ENCODE assay signal across 19 cellular contexts in genomic region chrX:133305348-133305747, GRCh38.
DNase-seq lines count a peak whose midpoint lies in the region; ATAC-seq and TF ChIP-seq lines count a peak whose summit lies in the region.
"Had no signal": no experiment of that assay in that cellular context is flagged by ENCODE, and none has a peak within 500 bp of the region (broad histone marks: within the 10 kb centered on the region; RNA-seq: fewer than 3 reads in every experiment).

No MANE protein-coding gene starts in this region.

- H3K27ac ChIP-seq in H9 (ENCODE audit: insufficient read length, low read depth, low read length) (no peak overlapping the region), HUES48 (ENCODE audit: low read depth, low read length) (peak overlapping the region; percentile 2), neuronal stem cell (replicated peaks; ENCODE audit: low read length) (no peak overlapping the region)
- H3K27ac ChIP-seq: 22Rv1; A549; BLaER1 treated with 17β-estradiol and CSF1 and Interleukin-3, amounts not matched to agents 10 nM and 100 nM; C4-2B had no signal

- H3K4me3 ChIP-seq in HUES48 (ENCODE audit: low read depth, low read length), result no peak overlapping the region
- no peak overlapping the region for H3K4me3 ChIP-seq in neuronal stem cell (ENCODE audit: low read length in 2 of 2)
- H3K4me3 ChIP-seq: A549; BLaER1 treated with 17β-estradiol and CSF1 and Interleukin-3, amounts not matched to agents 10 nM and 100 nM had no signal

- no peaks in the 10 kb centered on the region for H3K4me1 Mint-ChIP-seq in activated T-cell treated with anti-CD3 and anti-CD28 coated beads, Interleukin-2, amount 50 U/mL, for 72 hours (ENCODE audit: low read depth)
- no peaks in the 10 kb centered on the region for H3K4me1 Mint-ChIP-seq in activated T-cell treated with anti-CD3 and anti-CD28 coated beads, Interleukin-2, amount 50 U/mL, for 24 hours (ENCODE audit: low read depth)
- H3K4me1 Mint-ChIP-seq in H9, result peaks cover 11 to 14% of the 10 kb centered on the region in 2 experiments; a peak in 3 of 4 replicates
- H3K4me1 Mint-ChIP-seq: B cell had no signal

- peaks cover 8% of the 10 kb centered on the region; the same call in 1 of the 2 replicates for H3K4me1 ChIP-seq in H9 (ENCODE audit: insufficient read depth, low read length)
- peaks cover 48% of the 10 kb centered on the region for H3K4me1 ChIP-seq in HUES48 (ENCODE audit: control insufficient read depth, insufficient read depth, low read length)
- peaks cover 12 to 29% of the 10 kb centered on the region in 2 donors for H3K4me1 ChIP-seq in neuronal stem cell (ENCODE audit: control insufficient read depth in 2 of 2, insufficient read depth in 1 of 2, low read depth in 1 of 2, low read length in 2 of 2)
- H3K4me1 ChIP-seq: A549; BLaER1 treated with 17β-estradiol and CSF1 and Interleukin-3, amounts not matched to agents 10 nM and 100 nM; Caco-2 had no signal

- H3K36me3 ChIP-seq in HUES48 (ENCODE audit: control insufficient read depth, insufficient read depth, low read length) (peaks cover 83% of the 10 kb centered on the region), neuronal stem cell (replicated peaks in 1 of 2; ENCODE audit: control insufficient read depth in 2 of 2, insufficient read depth in 2 of 2, low read length in 2 of 2) (peaks cover 2 to 50% of the 10 kb centered on the region in 2 donors)
- H3K36me3 ChIP-seq: BLaER1 treated with 17β-estradiol and CSF1 and Interleukin-3, amounts not matched to agents 10 nM and 100 nM had no signal

- H3K56ac ChIP-seq in H9 (ENCODE audit: insufficient read length, low read depth, low read length), result no peak overlapping the region

- H3K27me3 Mint-ChIP-seq in activated T-cell treated with anti-CD3 and anti-CD28 coated beads, Interleukin-2, amount 50 U/mL, for 72 hours (ENCODE audit: low read depth), result peaks cover 10% of the 10 kb centered on the region
- peaks cover 52% of the 10 kb centered on the region for H3K27me3 Mint-ChIP-seq in activated T-cell treated with anti-CD3 and anti-CD28 coated beads, Interleukin-2, amount 50 U/mL, for 24 hours
- no peaks in the 10 kb centered on the region; the same call in 1 of the 2 replicates for H3K27me3 Mint-ChIP-seq in H9 (ENCODE audit: low read depth)
- H3K27me3 Mint-ChIP-seq: B cell; CD4-positive, alpha-beta T cell had no signal

- no peak overlapping the region for H3K9ac ChIP-seq in H9 (ENCODE audit: extremely low read depth, insufficient read length, low read length)
- H3K9ac ChIP-seq in HUES48 (ENCODE audit: low read depth, low read length), result no peak overlapping the region
- H3K9ac ChIP-seq in neuronal stem cell (ENCODE audit: low read depth, low read length, poor library complexity), result no peak overlapping the region
- H3K9ac ChIP-seq: BLaER1 treated with 17β-estradiol and CSF1 and Interleukin-3, amounts not matched to agents 10 nM and 100 nM had no signal

- no peak for TF ChIP-seq CTCF in H9 (conservative IDR thresholded peaks at IDR 0.05)

- H3K9me3 Mint-ChIP-seq in activated T-cell treated with anti-CD3 and anti-CD28 coated beads, Interleukin-2, amount 50 U/mL, for 72 hours, result no peaks in the 10 kb centered on the region
- H3K9me3 Mint-ChIP-seq in activated T-cell treated with anti-CD3 and anti-CD28 coated beads, Interleukin-2, amount 50 U/mL, for 24 hours, result no peaks in the 10 kb centered on the region
- H3K9me3 Mint-ChIP-seq in H9, result no peaks in the 10 kb centered on the region; a peak in 1 of 5 replicates
- H3K9me3 Mint-ChIP-seq: CD4-positive, alpha-beta T cell; CD8-positive, alpha-beta T cell had no signal

- no peaks in the 10 kb centered on the region for H3K79me2 ChIP-seq in H9 (ENCODE audit: insufficient read depth, low read length)

- no peak overlapping the region for H2BK20ac ChIP-seq in H9 (ENCODE audit: low read depth, low read length, poor library complexity, severe bottlenecking)

- H3K79me1 ChIP-seq in H9 (ENCODE audit: insufficient read depth, low read depth, low read length, poor library complexity, severe bottlenecking) (peaks cover 6% of the 10 kb centered on the region), neuronal stem cell (ENCODE audit: low read depth, low read length) (no peaks in the 10 kb centered on the region)

- H3K23me2 ChIP-seq in H9 (ENCODE audit: insufficient read length, low read depth, low read length, poor library complexity, severe bottlenecking), result peaks cover 4% of the 10 kb centered on the region

- H3K4me2 ChIP-seq in H9 (ENCODE audit: insufficient read depth, insufficient read length, low read length) (no peak overlapping the region), neuronal stem cell (ENCODE audit: insufficient read depth, low read length, poor library complexity, severe bottlenecking) (no peak overlapping the region)
- H3K4me2 ChIP-seq: A549; BLaER1 treated with 17β-estradiol and CSF1 and Interleukin-3, amounts not matched to agents 10 nM and 100 nM had no signal

- ATAC-seq in activated T-cell treated with anti-CD3 and anti-CD28 coated beads, Interleukin-2, amount 50 U/mL, for 72 hours (replicated peaks in 1 of 2), result no peak
- ATAC-seq in HG03196 (IDR thresholded peaks at IDR 0.05; ENCODE audit: unreplicated experiment), result no peak
- ATAC-seq: A549; CD8-positive, alpha-beta T cell had no signal

- H2BK120ac ChIP-seq in H9 (ENCODE audit: low read depth, low read length, poor library complexity, severe bottlenecking) (no peak overlapping the region), neuronal stem cell (ENCODE audit: low read depth, low read length) (no peak overlapping the region)

- H3K27me3 ChIP-seq in H9 (ENCODE audit: insufficient read depth, low read length) (no peaks in the 10 kb centered on the region), HUES48 (ENCODE audit: control insufficient read depth, insufficient read depth, low read length) (peaks cover 2% of the 10 kb centered on the region; the same call in 1 of the 2 replicates), neuronal stem cell (ENCODE audit: control insufficient read depth in 3 of 3, insufficient read depth in 3 of 3, low read depth in 1 of 3, low read length in 3 of 3) (no peaks in the 10 kb centered on the region)

- H4K20me1 ChIP-seq in H9 (ENCODE audit: control insufficient read depth, insufficient read depth, insufficient read length), result no peaks in the 10 kb centered on the region

- no peak overlapping the region for H2BK15ac ChIP-seq in H9 (ENCODE audit: low read depth, low read length)
- no peak overlapping the region for H2BK15ac ChIP-seq in neuronal stem cell (ENCODE audit: low read length)

- H4K91ac ChIP-seq in H9 (ENCODE audit: insufficient read length, low read depth, low read length) (no peak overlapping the region), neuronal stem cell (ENCODE audit: low read depth, low read length, poor library complexity) (no peak overlapping the region)

- H2BK5ac ChIP-seq in H9 (ENCODE audit: insufficient read length, low read length), result no peak overlapping the region
- no peak overlapping the region for H2BK5ac ChIP-seq in neuronal stem cell (ENCODE audit: low read length)

- H2AFZ ChIP-seq in H9 (ENCODE audit: low read length) (no peak overlapping the region), neuronal stem cell (ENCODE audit: low read length) (no peak overlapping the region)

- no peak overlapping the region for H3K4me3 Mint-ChIP-seq in activated T-cell treated with anti-CD3 and anti-CD28 coated beads, Interleukin-2, amount 50 U/mL, for 72 hours
- H3K4me3 Mint-ChIP-seq in activated T-cell treated with anti-CD3 and anti-CD28 coated beads, Interleukin-2, amount 50 U/mL, for 24 hours, result no peak overlapping the region
- H3K4me3 Mint-ChIP-seq in H9, result no peak overlapping the region
- H3K4me3 Mint-ChIP-seq: B cell; CD4-positive, alpha-beta T cell; CD8-positive, alpha-beta T cell had no signal

- H3K23ac ChIP-seq in H9 (ENCODE audit: insufficient read length, low read depth, low read length), result no peak overlapping the region
- no peak overlapping the region for H3K23ac ChIP-seq in neuronal stem cell (ENCODE audit: low read depth, low read length, poor library complexity)

- H3K9me3 ChIP-seq in H9 (ENCODE audit: control insufficient read depth, low read depth, low read length) (no peaks in the 10 kb centered on the region), HUES48 (ENCODE audit: control insufficient read depth, insufficient read depth, low read length) (no peaks in the 10 kb centered on the region), neuronal stem cell (replicated peaks in 1 of 2; ENCODE audit: control insufficient read depth in 2 of 2, insufficient read depth in 1 of 2, low read depth in 1 of 2, low read length in 2 of 2) (no peaks in the 10 kb centered on the region)
- H3K9me3 ChIP-seq: A549; BLaER1 treated with 17β-estradiol and CSF1 and Interleukin-3, amounts not matched to agents 10 nM and 100 nM; Caco-2 had no signal

- H2AK5ac ChIP-seq in H9 (ENCODE audit: insufficient read length, low read length) (no peak overlapping the region), neuronal stem cell (ENCODE audit: low read depth, low read length) (no peak overlapping the region)

- H3K14ac ChIP-seq in H9 (ENCODE audit: insufficient read depth, low read length) (no peak overlapping the region), neuronal stem cell (ENCODE audit: low read length) (no peak overlapping the region)

- H3K18ac ChIP-seq in H9 (ENCODE audit: insufficient read length, low read depth, low read length) (no peak overlapping the region), neuronal stem cell (ENCODE audit: low read length) (peak overlapping the region; percentile 88)

- H4K8ac ChIP-seq in H9 (replicated peaks; ENCODE audit: insufficient read length, low read depth, low read length), result no peak overlapping the region
- H4K8ac ChIP-seq in neuronal stem cell (ENCODE audit: low read depth, low read length), result no peak overlapping the region

- DNase-seq in activated T-cell treated with anti-CD3 and anti-CD28 coated beads, Interleukin-2, amount 50 U/mL, for 72 hours, result no peak
- no peak for DNase-seq in activated T-cell treated with anti-CD3 and anti-CD28 coated beads, Interleukin-2, amount 50 U/mL, for 24 hours
- no peak for DNase-seq in H9
- DNase-seq in neuronal stem cell (ENCODE audit: low spot score), result no peak
- DNase-seq in stimulated activated CD4-positive, alpha-beta T cell treated with anti-CD3 and anti-CD28 coated beads, Interleukin-4, amount 100 ng/mL, for 4 hours, result no peak
- DNase-seq: AML-193; Caco-2; Calu3; CD4-positive, alpha-beta T cell; CD8-positive, alpha-beta T cell; DMS79 treated with DMSO at 0.1 percent for 48 hours; GF-D8 had no signal

- H2BK12ac ChIP-seq in H9 (ENCODE audit: insufficient read length, low read depth, low read length) (no peak overlapping the region), neuronal stem cell (ENCODE audit: low read length) (no peak overlapping the region)

- H4K5ac ChIP-seq in H9 (ENCODE audit: insufficient read length, low read depth, low read length), result no peak overlapping the region

- H3T11ph ChIP-seq in H9 (ENCODE audit: low read length), result no peak overlapping the region

- peak overlapping the region; percentile 23 for H3K27ac Mint-ChIP-seq in activated T-cell treated with anti-CD3 and anti-CD28 coated beads, Interleukin-2, amount 50 U/mL, for 72 hours
- H3K27ac Mint-ChIP-seq in activated T-cell treated with anti-CD3 and anti-CD28 coated beads, Interleukin-2, amount 50 U/mL, for 24 hours, result no peak overlapping the region
- H3K27ac Mint-ChIP-seq in H9, result peak overlapping the region in 2 of 3 experiments; percentile 16 to 55; a peak in 3 of 7 replicates
- H3K27ac Mint-ChIP-seq: B cell; CD4-positive, alpha-beta T cell; CD8-positive, alpha-beta T cell had no signal

- no peak overlapping the region for H3K4ac ChIP-seq in H9 (ENCODE audit: low read depth, low read length)
- H3K4ac ChIP-seq in neuronal stem cell (ENCODE audit: low read length), result no peak overlapping the region

- H3K36me3 Mint-ChIP-seq in activated T-cell treated with anti-CD3 and anti-CD28 coated beads, Interleukin-2, amount 50 U/mL, for 72 hours (ENCODE audit: insufficient read depth in 2 of 2), result no peaks in the 10 kb centered on the region
- no peaks in the 10 kb centered on the region for H3K36me3 Mint-ChIP-seq in activated T-cell treated with anti-CD3 and anti-CD28 coated beads, Interleukin-2, amount 50 U/mL, for 24 hours (ENCODE audit: low read depth)
- peaks cover 39 to 72% (median 53%) of the 10 kb centered on the region in 3 experiments for H3K36me3 Mint-ChIP-seq in H9 (ENCODE audit: insufficient read depth in 1 of 3, low read depth in 3 of 3)
- H3K36me3 Mint-ChIP-seq: CD8-positive, alpha-beta T cell had no signal
